ENCODE assay signal across 7 cellular contexts in genomic region chr20:25480156-25480555, GRCh38.
"Had no signal": no experiment of that assay in that cellular context is flagged by ENCODE, and none has a peak within 500 bp of the region (broad histone marks: within the 10 kb centered on the region; RNA-seq: fewer than 3 reads in every experiment).

No MANE protein-coding gene starts in this region.

- DNase-seq: GM23248, GOT3, HFFc6, IMR-90, KG1 had no signal

- H3K36me3 ChIP-seq: HAP-1 had no signal

- H3K4me1 ChIP-seq: HAP-1 had no signal

- H3K9ac ChIP-seq: GM23248 had no signal

- H3K27ac ChIP-seq: GM23248 had no signal

- H3K9me3 ChIP-seq: HAP-1 had no signal

- H3K4me3 ChIP-seq: GM23248, HAP-1, K562 had no signal
